Comparison of ENCODE assay signal across 10 cellular contexts in genomic region chr17:8151641-8152111, GRCh38. TPM values are rescaled to one million over a fixed set of nuclear protein-coding genes. Genes with fewer than 3 reads are reported as not detected.
DNase-seq lines count a peak whose midpoint lies in the region; ATAC-seq and TF ChIP-seq lines count a peak whose summit lies in the region.
"Had no signal": no experiment of that assay in that cellular context is flagged by ENCODE, and none has a peak within 500 bp of the region (broad histone marks: within the 10 kb centered on the region; RNA-seq: fewer than 3 reads in every experiment).

No MANE protein-coding gene starts in this region.

- TF ChIP-seq CTCF in neutrophil (IDR thresholded peaks at IDR 0.05): no peak

- no peak for DNase-seq in CD4-positive, CD25-positive, alpha-beta regulatory T cell
- DNase-seq in activated naive CD4-positive, alpha-beta T cell treated with anti-CD3 and anti-CD28 coated beads, Interleukin-2, amount 10 ng/mL, durations not matched to agents 7 days and 5 days: peak; percentile 54
- DNase-seq in globus pallidus (ENCODE audit: low spot score) (peak; percentile 69), HPDE6-E6E7 (ENCODE audit: extremely low spot score) (no peak)

- H3K4me1 Mint-ChIP-seq in CD4-positive, CD25-positive, alpha-beta regulatory T cell: peaks cover 8 to 44% (median 33%) of the 10 kb centered on the region in 4 donors
- H3K4me1 Mint-ChIP-seq in activated naive CD4-positive, alpha-beta T cell treated with anti-CD3 and anti-CD28 coated beads, Interleukin-2, amount 10 ng/mL, durations not matched to agents 7 days and 5 days: peaks cover 35% of the 10 kb centered on the region

- no peaks in the 10 kb centered on the region for H3K9me3 ChIP-seq in CD4-positive, CD25-positive, alpha-beta regulatory T cell (ENCODE audit: control insufficient read depth in 2 of 2, low read length in 2 of 2)
- H3K9me3 ChIP-seq in HUES64 (ENCODE audit: insufficient read depth, low read depth, low read length): no peaks in the 10 kb centered on the region
- no peaks in the 10 kb centered on the region for H3K9me3 ChIP-seq in neutrophil

- H3K27ac Mint-ChIP-seq in CD4-positive, CD25-positive, alpha-beta regulatory T cell: peak overlapping the region in 1 of 3 donors; percentile 97
- peak overlapping the region; percentile 90 for H3K27ac Mint-ChIP-seq in activated naive CD4-positive, alpha-beta T cell treated with anti-CD3 and anti-CD28 coated beads, Interleukin-2, amount 10 ng/mL, durations not matched to agents 7 days and 5 days
- H3K27ac Mint-ChIP-seq: T-helper 17 cell had no signal

- peak overlapping the region in 3 of 4 donors; percentile 92 to 97 (median 95) for H3K4me3 Mint-ChIP-seq in CD4-positive, CD25-positive, alpha-beta regulatory T cell
- H3K4me3 Mint-ChIP-seq in activated naive CD4-positive, alpha-beta T cell treated with anti-CD3 and anti-CD28 coated beads, Interleukin-2, amount 10 ng/mL, durations not matched to agents 7 days and 5 days: peak overlapping the region; percentile 89
- H3K4me3 Mint-ChIP-seq: T-helper 17 cell had no signal

- WGBS in HUES64: 1% methylated on average over 22 of the region's 22 CpGs

- no peaks in the 10 kb centered on the region for H3K27me3 ChIP-seq in CD4-positive, CD25-positive, alpha-beta regulatory T cell (ENCODE audit: control insufficient read depth, insufficient read depth, low read length)
- H3K27me3 ChIP-seq in HUES64 (ENCODE audit: insufficient read depth, low read length): no peaks in the 10 kb centered on the region
- peaks cover 15% of the 10 kb centered on the region for H3K27me3 ChIP-seq in neutrophil

- peaks cover 0 to 3% (median 0%) of the 10 kb centered on the region in 7 donors for H3K9me3 Mint-ChIP-seq in CD4-positive, CD25-positive, alpha-beta regulatory T cell
- H3K9me3 Mint-ChIP-seq in activated naive CD4-positive, alpha-beta T cell treated with anti-CD3 and anti-CD28 coated beads, Interleukin-2, amount 10 ng/mL, durations not matched to agents 7 days and 5 days: no peaks in the 10 kb centered on the region

- peak overlapping the region; percentile 83 for H3K4me3 ChIP-seq in CD4-positive, CD25-positive, alpha-beta regulatory T cell (ENCODE audit: low read depth, low read length)
- peak overlapping the region; percentile 63 for H3K4me3 ChIP-seq in HUES64 (ENCODE audit: low read length)
- H3K4me3 ChIP-seq in neutrophil (ENCODE audit: low read depth in 1 of 2, low read length in 1 of 2): peak overlapping the region; percentile 69 to 95

- peaks cover 18% of the 10 kb centered on the region for H3K36me3 Mint-ChIP-seq in CD4-positive, CD25-positive, alpha-beta regulatory T cell
- peaks cover 23% of the 10 kb centered on the region for H3K36me3 Mint-ChIP-seq in activated naive CD4-positive, alpha-beta T cell treated with anti-CD3 and anti-CD28 coated beads, Interleukin-2, amount 10 ng/mL, durations not matched to agents 7 days and 5 days

- CTCF ChIA-PET in activated naive CD4-positive, alpha-beta T cell treated with anti-CD3 and anti-CD28 coated beads, Interleukin-2, amount 10 ng/mL, durations not matched to agents 7 days and 5 days (lab: Charles Lee): interaction anchor here (1.5 to 2.1 kb wide), 2 partner anchors 9 to 13 kb away, joined by 3 to 11 read pairs; no protein-coding TSS in a partner anchor

- peak overlapping the region; percentile 59 for H3K9ac ChIP-seq in HUES64 (ENCODE audit: low read depth, low read length)

- peaks cover 18% of the 10 kb centered on the region for H3K27me3 Mint-ChIP-seq in CD4-positive, CD25-positive, alpha-beta regulatory T cell
- no peaks in the 10 kb centered on the region for H3K27me3 Mint-ChIP-seq in activated naive CD4-positive, alpha-beta T cell treated with anti-CD3 and anti-CD28 coated beads, Interleukin-2, amount 10 ng/mL, durations not matched to agents 7 days and 5 days
- H3K27me3 Mint-ChIP-seq: T-helper 17 cell had no signal

- ATAC-seq in CD4-positive, CD25-positive, alpha-beta regulatory T cell (ENCODE audit: low read depth in 2 of 2): no peak
- ATAC-seq in GM19463 (IDR thresholded peaks at IDR 0.05; ENCODE audit: unreplicated experiment) (no peak), GM18867 (IDR thresholded peaks at IDR 0.05; ENCODE audit: unreplicated experiment) (no peak)

- peaks cover 62% of the 10 kb centered on the region for H3K4me1 ChIP-seq in CD4-positive, CD25-positive, alpha-beta regulatory T cell (ENCODE audit: control insufficient read depth, insufficient read depth, low read length, poor library complexity, severe bottlenecking)
- H3K4me1 ChIP-seq in HUES64 (ENCODE audit: insufficient read depth, low read length) (peaks cover 31% of the 10 kb centered on the region), neutrophil (ENCODE audit: control insufficient read depth in 1 of 2, insufficient read depth in 1 of 2, low read depth in 1 of 2, low read length in 1 of 2) (peaks cover 56 to 60% of the 10 kb centered on the region in 2 experiments)

- H3K27ac ChIP-seq in CD4-positive, CD25-positive, alpha-beta regulatory T cell (ENCODE audit: insufficient read depth, low read length, poor library complexity, severe bottlenecking): peak overlapping the region; percentile 100
- H3K27ac ChIP-seq in HUES64 (ENCODE audit: low read depth, low read length) (peak overlapping the region; percentile 34; the same call in 1 of the 2 replicates), neutrophil (peak overlapping the region; percentile 84)

- peaks cover 39% of the 10 kb centered on the region for H3K36me3 ChIP-seq in CD4-positive, CD25-positive, alpha-beta regulatory T cell (ENCODE audit: control insufficient read depth, insufficient read depth, low read length)
- H3K36me3 ChIP-seq in HUES64 (ENCODE audit: insufficient read depth, low read length) (peaks cover 32% of the 10 kb centered on the region), neutrophil (peaks cover 15% of the 10 kb centered on the region)

RNA-seq across cellular contexts. Expression of gene PER1, which starts 0.5 kb away (rescaled TPM):
- total RNA-seq in CD4-positive, CD25-positive, alpha-beta regulatory T cell: 1,740 TPM
- polyA plus RNA-seq in CD4-positive, CD25-positive, alpha-beta regulatory T cell: 1 to 10 TPM; 4.8 to 7.7 (median 6.2) TPM
- polyA plus RNA-seq in HUES64 (2013, experiment 1 of 2): 14.0 TPM
- 18.1 TPM for polyA plus RNA-seq in HUES64 (2013, experiment 2 of 2)

RNA-seq across cellular contexts. Expression of gene VAMP2, which starts 11.1 kb away (rescaled TPM):
- 205 TPM for total RNA-seq in CD4-positive, CD25-positive, alpha-beta regulatory T cell
- polyA plus RNA-seq in CD4-positive, CD25-positive, alpha-beta regulatory T cell: 10 to 100 TPM; 42.7 to 60.4 (median 59.3) TPM
- 14.3 TPM for polyA plus RNA-seq in HUES64 (2013, experiment 1 of 2)
- 18.9 TPM for polyA plus RNA-seq in HUES64 (2013, experiment 2 of 2)

RNA-seq across cellular contexts. Expression of gene TMEM107, which starts 24.5 kb away (rescaled TPM):
- 27.3 TPM for total RNA-seq in CD4-positive, CD25-positive, alpha-beta regulatory T cell
- 10 to 100 TPM; 20.6 to 38.9 (median 29.9) TPM for polyA plus RNA-seq in CD4-positive, CD25-positive, alpha-beta regulatory T cell
- 29.8 TPM for polyA plus RNA-seq in HUES64 (2013, experiment 1 of 2)
- 35.4 TPM for polyA plus RNA-seq in HUES64 (2013, experiment 2 of 2)

RNA-seq across cellular contexts. Expression of gene HES7, which starts 27.8 kb away (rescaled TPM):
- not detected for total RNA-seq in CD4-positive, CD25-positive, alpha-beta regulatory T cell
- not detected for polyA plus RNA-seq in CD4-positive, CD25-positive, alpha-beta regulatory T cell
- 0.85 TPM for polyA plus RNA-seq in HUES64 (2013, experiment 1 of 2)
- 0.89 TPM for polyA plus RNA-seq in HUES64 (2013, experiment 2 of 2)
- total RNA-seq: subcutaneous adipose tissue, T-helper 17 cell had no signal

RNA-seq across cellular contexts. Expression of gene ALOXE3, which starts 33.4 kb away (rescaled TPM):
- 0.15 TPM for total RNA-seq in CD4-positive, CD25-positive, alpha-beta regulatory T cell
- under 1 TPM in 3 of 4 donors, not detected in 1; 0.18 to 0.51 (median 0.42) TPM for polyA plus RNA-seq in CD4-positive, CD25-positive, alpha-beta regulatory T cell
- polyA plus RNA-seq in HUES64 (2013, experiment 1 of 2): not detected
- polyA plus RNA-seq in HUES64 (2013, experiment 2 of 2): not detected
- total RNA-seq: subcutaneous adipose tissue, T-helper 17 cell had no signal

Comparison
In these comparisons a context has a peak if more than half of its experiments do, and no peak if none do; other contexts are left out.
1. DNase-seq: peak in activated naive CD4-positive, alpha-beta T cell treated with anti-CD3 and anti-CD28 coated beads, Interleukin-2, amount 10 ng/mL, durations not matched to agents 7 days and 5 days (single experiment) and globus pallidus (single experiment); none in CD4-positive, CD25-positive, alpha-beta regulatory T cell (0 of 3) and HPDE6-E6E7 (single experiment).
2. H3K27ac ChIP-seq: peak in every context shown above with its lines; median percentile 100 in CD4-positive, CD25-positive, alpha-beta regulatory T cell; 84 in neutrophil; 34 in HUES64.
3. Peak in every context shown above with its lines, with median percentiles within 50 percentile points of each other: H3K4me3 ChIP-seq.